Comparison of ENCODE assay signal across 2 cellular contexts in the genomic region with DNA sequence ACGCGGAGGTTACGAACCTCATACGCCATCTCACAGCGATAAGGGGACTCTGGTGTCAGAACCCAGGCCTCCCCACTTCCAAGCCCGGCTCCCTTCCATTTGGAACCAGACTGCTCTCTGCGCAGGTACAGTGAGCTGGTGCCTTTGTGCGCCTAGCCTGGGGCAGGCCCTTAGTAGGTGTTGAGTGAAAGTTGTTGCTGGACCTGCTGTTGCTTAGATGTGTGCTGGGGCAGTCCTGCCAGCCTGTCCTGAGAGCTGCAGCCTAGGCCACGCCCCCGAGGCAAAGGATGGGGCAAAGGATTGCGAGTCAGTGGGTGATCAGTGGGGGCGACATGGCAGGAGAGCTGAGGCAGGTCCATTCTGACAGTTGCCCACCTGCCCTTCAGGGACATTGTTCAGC.
TF ChIP-seq lines count a peak whose summit lies in the region.

No MANE protein-coding gene starts in this region.

TF ChIP-seq in SK-N-SH treated with all-trans-retinoic acid at 6 μM for 48 hours, 23 proteins besides CTCF, POLR2A, EP300 and RAD21 (continued from another document):
- TF ChIP-seq, protein P1, sequence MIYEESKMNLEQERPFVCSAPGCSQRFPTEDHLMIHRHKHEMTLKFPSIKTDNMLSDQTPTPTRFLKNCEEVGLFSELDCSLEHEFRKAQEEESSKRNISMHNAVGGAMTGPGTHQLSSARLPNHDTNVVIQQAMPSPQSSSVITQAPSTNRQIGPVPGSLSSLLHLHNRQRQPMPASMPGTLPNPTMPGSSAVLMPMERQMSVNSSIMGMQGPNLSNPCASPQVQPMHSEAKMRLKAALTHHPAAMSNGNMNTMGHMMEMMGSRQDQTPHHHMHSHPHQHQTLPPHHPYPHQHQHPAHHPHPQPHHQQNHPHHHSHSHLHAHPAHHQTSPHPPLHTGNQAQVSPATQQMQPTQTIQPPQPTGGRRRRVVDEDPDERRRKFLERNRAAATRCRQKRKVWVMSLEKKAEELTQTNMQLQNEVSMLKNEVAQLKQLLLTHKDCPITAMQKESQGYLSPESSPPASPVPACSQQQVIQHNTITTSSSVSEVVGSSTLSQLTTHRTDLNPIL (CRISPR knock-in tag; IDR thresholded peaks at IDR 0.05; ENCODE audit: low read depth) = no peak
- TF ChIP-seq BACH2 (CRISPR knock-in tag; IDR thresholded peaks at IDR 0.05; ENCODE audit: borderline replicate concordance) (no peak), ESRRG (CRISPR knock-in tag; IDR thresholded peaks at IDR 0.05) (no peak), RARB (CRISPR knock-in tag; IDR thresholded peaks at IDR 0.05) (no peak), ISL1 (CRISPR knock-in tag; IDR thresholded peaks at IDR 0.05) (no peak), CSDC2 (CRISPR knock-in tag; IDR thresholded peaks at IDR 0.05) (no peak), ZNF8 (CRISPR knock-in tag; IDR thresholded peaks at IDR 0.05) (no peak), ZNF565 (CRISPR knock-in tag; conservative IDR thresholded peaks at IDR 0.05; ENCODE audit: low read depth) (no peak), PPARA (CRISPR knock-in tag; IDR thresholded peaks at IDR 0.05; ENCODE audit: borderline replicate concordance) (no peak), GLIS3 (CRISPR knock-in tag; IDR thresholded peaks at IDR 0.05) (no peak), OSR1 (CRISPR knock-in tag; IDR thresholded peaks at IDR 0.05) (no peak), ARNTL (CRISPR knock-in tag; IDR thresholded peaks at IDR 0.05; ENCODE audit: borderline replicate concordance, low read depth) (no peak), ZFP3 (CRISPR knock-in tag; IDR thresholded peaks at IDR 0.05) (no peak)
- TF ChIP-seq, protein P2, sequence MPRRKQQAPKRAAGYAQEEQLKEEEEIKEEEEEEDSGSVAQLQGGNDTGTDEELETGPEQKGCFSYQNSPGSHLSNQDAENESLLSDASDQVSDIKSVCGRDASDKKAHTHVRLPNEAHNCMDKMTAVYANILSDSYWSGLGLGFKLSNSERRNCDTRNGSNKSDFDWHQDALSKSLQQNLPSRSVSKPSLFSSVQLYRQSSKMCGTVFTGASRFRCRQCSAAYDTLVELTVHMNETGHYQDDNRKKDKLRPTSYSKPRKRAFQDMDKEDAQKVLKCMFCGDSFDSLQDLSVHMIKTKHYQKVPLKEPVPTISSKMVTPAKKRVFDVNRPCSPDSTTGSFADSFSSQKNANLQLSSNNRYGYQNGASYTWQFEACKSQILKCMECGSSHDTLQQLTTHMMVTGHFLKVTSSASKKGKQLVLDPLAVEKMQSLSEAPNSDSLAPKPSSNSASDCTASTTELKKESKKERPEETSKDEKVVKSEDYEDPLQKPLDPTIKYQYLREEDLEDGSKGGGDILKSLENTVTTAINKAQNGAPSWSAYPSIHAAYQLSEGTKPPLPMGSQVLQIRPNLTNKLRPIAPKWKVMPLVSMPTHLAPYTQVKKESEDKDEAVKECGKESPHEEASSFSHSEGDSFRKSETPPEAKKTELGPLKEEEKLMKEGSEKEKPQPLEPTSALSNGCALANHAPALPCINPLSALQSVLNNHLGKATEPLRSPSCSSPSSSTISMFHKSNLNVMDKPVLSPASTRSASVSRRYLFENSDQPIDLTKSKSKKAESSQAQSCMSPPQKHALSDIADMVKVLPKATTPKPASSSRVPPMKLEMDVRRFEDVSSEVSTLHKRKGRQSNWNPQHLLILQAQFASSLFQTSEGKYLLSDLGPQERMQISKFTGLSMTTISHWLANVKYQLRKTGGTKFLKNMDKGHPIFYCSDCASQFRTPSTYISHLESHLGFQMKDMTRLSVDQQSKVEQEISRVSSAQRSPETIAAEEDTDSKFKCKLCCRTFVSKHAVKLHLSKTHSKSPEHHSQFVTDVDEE (CRISPR knock-in tag; IDR thresholded peaks at IDR 0.05) = no peak
- TF ChIP-seq, protein P3, sequence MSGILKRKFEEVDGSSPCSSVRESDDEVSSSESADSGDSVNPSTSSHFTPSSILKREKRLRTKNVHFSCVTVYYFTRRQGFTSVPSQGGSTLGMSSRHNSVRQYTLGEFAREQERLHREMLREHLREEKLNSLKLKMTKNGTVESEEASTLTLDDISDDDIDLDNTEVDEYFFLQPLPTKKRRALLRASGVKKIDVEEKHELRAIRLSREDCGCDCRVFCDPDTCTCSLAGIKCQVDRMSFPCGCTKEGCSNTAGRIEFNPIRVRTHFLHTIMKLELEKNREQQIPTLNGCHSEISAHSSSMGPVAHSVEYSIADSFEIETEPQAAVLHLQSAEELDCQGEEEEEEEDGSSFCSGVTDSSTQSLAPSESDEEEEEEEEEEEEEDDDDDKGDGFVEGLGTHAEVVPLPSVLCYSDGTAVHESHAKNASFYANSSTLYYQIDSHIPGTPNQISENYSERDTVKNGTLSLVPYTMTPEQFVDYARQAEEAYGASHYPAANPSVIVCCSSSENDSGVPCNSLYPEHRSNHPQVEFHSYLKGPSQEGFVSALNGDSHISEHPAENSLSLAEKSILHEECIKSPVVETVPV (CRISPR knock-in tag; IDR thresholded peaks at IDR 0.05) = no peak

TF ChIP-seq in HepG2, 621 proteins besides CTCF, POLR2A, EP300 and RAD21 (continued from another document):
- TF ChIP-seq, protein P4, sequence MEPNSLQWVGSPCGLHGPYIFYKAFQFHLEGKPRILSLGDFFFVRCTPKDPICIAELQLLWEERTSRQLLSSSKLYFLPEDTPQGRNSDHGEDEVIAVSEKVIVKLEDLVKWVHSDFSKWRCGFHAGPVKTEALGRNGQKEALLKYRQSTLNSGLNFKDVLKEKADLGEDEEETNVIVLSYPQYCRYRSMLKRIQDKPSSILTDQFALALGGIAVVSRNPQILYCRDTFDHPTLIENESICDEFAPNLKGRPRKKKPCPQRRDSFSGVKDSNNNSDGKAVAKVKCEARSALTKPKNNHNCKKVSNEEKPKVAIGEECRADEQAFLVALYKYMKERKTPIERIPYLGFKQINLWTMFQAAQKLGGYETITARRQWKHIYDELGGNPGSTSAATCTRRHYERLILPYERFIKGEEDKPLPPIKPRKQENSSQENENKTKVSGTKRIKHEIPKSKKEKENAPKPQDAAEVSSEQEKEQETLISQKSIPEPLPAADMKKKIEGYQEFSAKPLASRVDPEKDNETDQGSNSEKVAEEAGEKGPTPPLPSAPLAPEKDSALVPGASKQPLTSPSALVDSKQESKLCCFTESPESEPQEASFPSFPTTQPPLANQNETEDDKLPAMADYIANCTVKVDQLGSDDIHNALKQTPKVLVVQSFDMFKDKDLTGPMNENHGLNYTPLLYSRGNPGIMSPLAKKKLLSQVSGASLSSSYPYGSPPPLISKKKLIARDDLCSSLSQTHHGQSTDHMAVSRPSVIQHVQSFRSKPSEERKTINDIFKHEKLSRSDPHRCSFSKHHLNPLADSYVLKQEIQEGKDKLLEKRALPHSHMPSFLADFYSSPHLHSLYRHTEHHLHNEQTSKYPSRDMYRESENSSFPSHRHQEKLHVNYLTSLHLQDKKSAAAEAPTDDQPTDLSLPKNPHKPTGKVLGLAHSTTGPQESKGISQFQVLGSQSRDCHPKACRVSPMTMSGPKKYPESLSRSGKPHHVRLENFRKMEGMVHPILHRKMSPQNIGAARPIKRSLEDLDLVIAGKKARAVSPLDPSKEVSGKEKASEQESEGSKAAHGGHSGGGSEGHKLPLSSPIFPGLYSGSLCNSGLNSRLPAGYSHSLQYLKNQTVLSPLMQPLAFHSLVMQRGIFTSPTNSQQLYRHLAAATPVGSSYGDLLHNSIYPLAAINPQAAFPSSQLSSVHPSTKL (CRISPR knock-in tag; IDR thresholded peaks at IDR 0.05) = no peak
- TF ChIP-seq ZNF138 (CRISPR knock-in tag; IDR thresholded peaks at IDR 0.05; ENCODE audit: low read depth) = no peak
